9 cellular contexts compared by ENCODE assay signal in the genomic region with DNA sequence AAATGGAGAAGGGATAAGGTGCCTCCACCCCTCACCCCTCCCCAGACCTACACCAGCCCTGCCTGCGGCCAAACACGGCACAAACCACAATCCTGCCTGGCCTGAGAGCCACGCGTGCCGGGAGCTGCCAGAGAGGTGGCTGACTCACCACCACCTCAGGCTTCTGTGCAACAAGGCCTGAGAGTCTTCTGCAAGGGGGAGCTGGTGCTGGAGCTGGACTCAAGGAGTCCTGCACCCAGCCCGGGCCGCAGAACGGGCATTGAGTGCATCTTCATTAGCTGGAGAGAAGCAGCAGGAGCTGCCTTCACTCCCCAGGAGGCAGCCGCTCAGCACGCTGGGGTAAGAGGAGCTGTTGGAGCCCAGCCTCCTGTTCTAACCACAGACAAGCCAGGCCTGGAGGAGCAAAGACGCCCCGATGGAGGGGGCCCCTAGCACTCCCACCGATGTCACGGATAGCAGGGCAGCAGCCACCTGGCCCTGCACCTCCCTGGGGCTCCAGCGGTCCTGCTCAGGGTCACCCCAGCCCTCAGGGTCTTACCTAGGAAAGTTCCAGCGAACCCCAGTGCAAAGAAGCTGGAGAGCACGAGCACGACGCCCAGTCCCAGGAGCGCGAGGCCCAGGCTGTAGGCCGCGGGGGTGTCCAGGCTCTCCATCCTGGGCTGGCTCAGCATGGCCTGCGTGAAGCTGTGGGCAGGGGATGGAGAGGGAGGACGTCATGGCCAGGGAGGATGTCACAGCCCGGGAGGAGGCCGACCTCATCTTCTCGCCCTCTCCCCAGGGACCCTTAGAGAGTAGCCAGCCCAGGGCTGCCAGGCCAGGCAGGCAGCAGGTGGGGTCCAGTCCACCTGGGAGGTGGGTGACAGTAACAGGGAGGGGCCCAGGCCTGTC. TPM values are rescaled to one million over a fixed set of nuclear protein-coding genes. Genes with fewer than 3 reads are reported as not detected.
DNase-seq lines count a peak whose midpoint lies in the region; ATAC-seq and TF ChIP-seq lines count a peak whose summit lies in the region.
"Had no signal": no experiment of that assay in that cellular context is flagged by ENCODE, and none has a peak within 500 bp of the region (broad histone marks: within the 10 kb centered on the region; RNA-seq: fewer than 3 reads in every experiment).

No MANE protein-coding gene starts in this region.

- H3K9me3 ChIP-seq in SJSA1 (replicated peaks) (no peaks in the 10 kb centered on the region), smooth muscle cell (replicated peaks; ENCODE audit: low read depth) (no peaks in the 10 kb centered on the region)
- H3K9me3 ChIP-seq: thoracic aorta had no signal

- ATAC-seq in GM19395 (IDR thresholded peaks at IDR 0.05; ENCODE audit: unreplicated experiment): no peak
- no peak for ATAC-seq in activated CD4-positive, CD25-positive, alpha-beta regulatory T cell treated with anti-CD3 and anti-CD28 coated beads, Interleukin-2, amount 50 U/mL, for 24 hours

- TF ChIP-seq CTCF in HFF-Myc (IDR thresholded peaks at IDR 0.05; ENCODE audit: low read depth, low read length, missing control alignments) (no peak), foreskin fibroblast (IDR thresholded peaks at IDR 0.05; ENCODE audit: low read depth, low read length) (no peak), smooth muscle cell (IDR thresholded peaks at IDR 0.05; ENCODE audit: borderline replicate concordance, insufficient read depth, poor library complexity, severe bottlenecking) (no peak)

- H3K27ac ChIP-seq in SJSA1: no peak overlapping the region
- no peak overlapping the region for H3K27ac ChIP-seq in smooth muscle cell (ENCODE audit: low read depth)
- H3K27ac ChIP-seq: thoracic aorta had no signal

- no peaks in the 10 kb centered on the region for H3K79me2 ChIP-seq in smooth muscle cell (ENCODE audit: low read depth)

- H3K4me1 ChIP-seq in SJSA1 (replicated peaks): peaks cover 52% of the 10 kb centered on the region
- H3K4me1 ChIP-seq in smooth muscle cell (ENCODE audit: low read depth): peaks cover 11% of the 10 kb centered on the region

- no peak overlapping the region for H3K9ac ChIP-seq in smooth muscle cell (ENCODE audit: low read depth)

- H4K20me1 ChIP-seq in smooth muscle cell (ENCODE audit: low read depth): peaks cover 21% of the 10 kb centered on the region

- H3K27me3 ChIP-seq in SJSA1 (replicated peaks): no peaks in the 10 kb centered on the region
- H3K27me3 ChIP-seq in smooth muscle cell (ENCODE audit: low read depth): no peaks in the 10 kb centered on the region

- no peaks in the 10 kb centered on the region for H3K36me3 ChIP-seq in SJSA1
- H3K36me3 ChIP-seq in smooth muscle cell (ENCODE audit: low read depth): no peaks in the 10 kb centered on the region
- H3K36me3 ChIP-seq: thoracic aorta had no signal

- no peak overlapping the region for H3K4me2 ChIP-seq in smooth muscle cell

- DNase-seq in HFF-Myc (ENCODE audit: extremely low read depth, low read depth) (peak; percentile 66), SJSA1 (ENCODE audit: low read depth in 1 of 2, low spot score in 2 of 2) (peak; percentile 82 to 92), foreskin fibroblast (peak; percentile 76 to 90), smooth muscle cell (lab: John Stamatoyannopoulos, UW; ENCODE audit: unreplicated experiment) (peak; percentile 8), pons (ENCODE audit: low spot score) (no peak)
- DNase-seq: NCI-H187 had no signal

- no peak overlapping the region for H3K4me3 ChIP-seq in HFF-Myc (replicated peaks; ENCODE audit: low read depth, low read length)
- no peak overlapping the region for H3K4me3 ChIP-seq in SJSA1
- H3K4me3 ChIP-seq in foreskin fibroblast (ENCODE audit: low read depth in 1 of 2, low read length in 2 of 2): no peak overlapping the region
- H3K4me3 ChIP-seq in smooth muscle cell: no peak overlapping the region
- H3K4me3 ChIP-seq: thoracic aorta had no signal

- 73% methylated on average over 28 of the region's 28 CpGs for WGBS in smooth muscle cell (ENCODE audit: low lambda C conversion rate)

- H2AFZ ChIP-seq in smooth muscle cell (ENCODE audit: low read depth): no peak overlapping the region

- no peaks in the 10 kb centered on the region for H3F3A ChIP-seq in smooth muscle cell (ENCODE audit: low read depth)

RNA-seq across cellular contexts. Expression of gene RASD1, which starts 16.0 kb away (rescaled TPM):
- 0.28 and 1.3 TPM in 2 replicates for total RNA-seq in SJSA1 (2014; rRNA removed; shearing (Covaris generic))
- total RNA-seq in smooth muscle cell: 1.4 and 5.0 TPM in 2 replicates
- polyA plus RNA-seq in smooth muscle cell: 5.7 and 8.1 TPM in 2 replicates

RNA-seq across cellular contexts. Expression of gene MED9, which starts 35.4 kb away (rescaled TPM):
- 8.6 and 13.1 TPM in 2 replicates for total RNA-seq in SJSA1 (2014; rRNA removed; shearing (Covaris generic))
- 13.6 and 15.4 TPM in 2 replicates for total RNA-seq in smooth muscle cell
- polyA plus RNA-seq in smooth muscle cell: 8.4 and 9.6 TPM in 2 replicates
